ENCODE assay signal across 8 cellular contexts in genomic region chr5:174419523-174420132, GRCh38.
DNase-seq lines count a peak whose midpoint lies in the region; ATAC-seq and TF ChIP-seq lines count a peak whose summit lies in the region.

No MANE protein-coding gene starts in this region.

- peaks cover 0 to 15% (median 0%) of the 10 kb centered on the region in 4 donors for H3K4me1 Mint-ChIP-seq in CD4-positive, CD25-positive, alpha-beta regulatory T cell
- peaks cover 29% of the 10 kb centered on the region for H3K4me1 Mint-ChIP-seq in nephron

- no peaks in the 10 kb centered on the region for H3K4me1 ChIP-seq in CD4-positive, CD25-positive, alpha-beta regulatory T cell (ENCODE audit: control insufficient read depth, insufficient read depth, low read length, poor library complexity, severe bottlenecking)

- H3K27me3 Mint-ChIP-seq in CD4-positive, CD25-positive, alpha-beta regulatory T cell, result peaks cover 10% of the 10 kb centered on the region
- H3K27me3 Mint-ChIP-seq in nephron (ENCODE audit: low read depth), result peaks cover 45% of the 10 kb centered on the region

- no peak overlapping the region for H3K27ac ChIP-seq in CD4-positive, CD25-positive, alpha-beta regulatory T cell (ENCODE audit: insufficient read depth, low read length, poor library complexity, severe bottlenecking)

- peak; percentile 26 to 77 (median 43) for DNase-seq in CD4-positive, CD25-positive, alpha-beta regulatory T cell
- DNase-seq in HuH-7.5 (ENCODE audit: low spot score) (peak; percentile 59), RKO (ENCODE audit: low spot score) (peak; percentile 85), fibroblast of peridontal ligament (ENCODE audit: extremely low read depth) (peak; percentile 91)
- DNase-seq in activated T-helper 1 cell treated with anti-CD3 and anti-CD28 coated beads, Interleukin-2, amount 50 U/mL, for 16 hours (ENCODE audit: low read depth in 1 of 2, low spot score in 1 of 2), result peak; percentile 45 to 76
- DNase-seq in stimulated activated naive CD4-positive, alpha-beta T cell treated with Interleukin-2 at 50 U/mL for 16 hours (lab: John Stamatoyannopoulos, UW), result peak; percentile 73

- peak overlapping the region; percentile 11 for H3K4me3 ChIP-seq in CD4-positive, CD25-positive, alpha-beta regulatory T cell (ENCODE audit: low read depth, low read length)

- no peaks in the 10 kb centered on the region for H3K9me3 ChIP-seq in CD4-positive, CD25-positive, alpha-beta regulatory T cell (ENCODE audit: control insufficient read depth in 2 of 2, low read length in 2 of 2)

- H3K36me3 ChIP-seq in CD4-positive, CD25-positive, alpha-beta regulatory T cell (ENCODE audit: control insufficient read depth, insufficient read depth, low read length), result no peaks in the 10 kb centered on the region

- H3K4me3 Mint-ChIP-seq in CD4-positive, CD25-positive, alpha-beta regulatory T cell, result peak overlapping the region in 3 of 4 donors; percentile 7 to 67 (median 61)
- H3K4me3 Mint-ChIP-seq in nephron, result peak overlapping the region; percentile 54 to 71 (median 68)

- no peak for ATAC-seq in CD4-positive, CD25-positive, alpha-beta regulatory T cell (ENCODE audit: low read depth in 2 of 2)
- ATAC-seq in GM19468 (IDR thresholded peaks at IDR 0.05; ENCODE audit: extremely low read depth, unreplicated experiment), result peak; percentile 73

- no peaks in the 10 kb centered on the region for H3K36me3 Mint-ChIP-seq in CD4-positive, CD25-positive, alpha-beta regulatory T cell
- H3K36me3 Mint-ChIP-seq in nephron (ENCODE audit: low read depth), result no peaks in the 10 kb centered on the region

- H3K27ac Mint-ChIP-seq in CD4-positive, CD25-positive, alpha-beta regulatory T cell, result peak overlapping the region in 2 of 3 donors; percentile 32 to 49
- H3K27ac Mint-ChIP-seq in nephron, result peak overlapping the region in 1 of 3 experiments; percentile 17

- no peaks in the 10 kb centered on the region for H3K27me3 ChIP-seq in CD4-positive, CD25-positive, alpha-beta regulatory T cell (ENCODE audit: control insufficient read depth, insufficient read depth, low read length)

- peak; percentile 90 to 96 (median 95) for TF ChIP-seq CTCF in nephron (IDR thresholded peaks at IDR 0.05; ENCODE audit: unreplicated experiment in 3 of 3)

- H3K9me3 Mint-ChIP-seq in CD4-positive, CD25-positive, alpha-beta regulatory T cell, result peaks cover 0 to 2% (median 0%) of the 10 kb centered on the region in 7 donors
- H3K9me3 Mint-ChIP-seq in nephron, result no peaks in the 10 kb centered on the region
